ENCODE assay signal across 16 cellular contexts in genomic region chr5:30849801-30850370, GRCh38.
A peak's percentile ranks its signal among the peaks of the same experiment; 100 is the strongest.
DNase-seq lines count a peak whose midpoint lies in the region; ATAC-seq, FAIRE-seq and TF ChIP-seq lines count a peak whose summit lies in the region.
"Had no signal": no experiment of that assay in that cellular context is flagged by ENCODE, and none has a peak within 500 bp of the region (broad histone marks: within the 10 kb centered on the region; RNA-seq: fewer than 3 reads in every experiment).

No MANE protein-coding gene starts in this region.

- FAIRE-seq in HTR-8/SVneo (lab: Jason Lieb, UNC): peak; percentile 94

- DNase-seq in ACHN (peak; percentile 35), HTR-8/SVneo (ENCODE audit: insufficient read length, low spot score) (peak; percentile 47), astrocyte of the cerebellum (ENCODE audit: low read depth) (peak; percentile 98), kidney glomerular epithelial cell (lab: John Stamatoyannopoulos, UW) (peak; percentile 100), GM20000 (ENCODE audit: low spot score) (no peak), dedifferentiated amniotic fluid mesenchymal stem cell (ENCODE audit: extremely low spot score) (no peak), NCI-H2107 (lab: John Stamatoyannopoulos, UW) (no peak)
- DNase-seq: activated CD4-positive, alpha-beta T cell treated with anti-CD3 and anti-CD28 coated beads for 4 hours; DMS153; midbrain; NCI-H2171 treated with DMSO at 0.1 percent for 48 hours; stimulated activated CD4-positive, alpha-beta T cell treated with anti-CD3 and anti-CD28 coated beads, Interleukin-4, amount 100 ng/mL, for 1 hour had no signal

- H3K4me3 ChIP-seq in astrocyte of the cerebellum (ENCODE audit: low read depth, low read length): no peak overlapping the region
- H3K4me3 ChIP-seq: breast epithelium, vagina had no signal

- TF ChIP-seq CTCF in astrocyte of the cerebellum (IDR thresholded peaks at IDR 0.05; ENCODE audit: low read depth, low read length, missing control alignments): no peak
- no peak for TF ChIP-seq CTCF in GM20000 (IDR thresholded peaks at IDR 0.05; ENCODE audit: extremely low read depth, missing control alignments)

- in situ Hi-C loops in ACHN (cut with HindIII; ENCODE audit: low pct_ligation_motif_present, low pct_unique_long_range_greater_than_20kb, low sequenced_read_pairs) (no loop called here), astrocyte of the cerebellum (cut with HindIII; ENCODE audit: low sequenced_read_pairs) (no loop called here)

- ATAC-seq in GM21515 (IDR thresholded peaks at IDR 0.05; ENCODE audit: unreplicated experiment): no peak
- ATAC-seq: stimulated activated memory B cell treated with anti-CD40 and anti-IgM and Interleukin-4, amounts not matched to agents 10 μg/mL and 1 μg/mL and 100 μg/mL, for 72 hours had no signal

Comparison
In these comparisons a context has a peak if more than half of its experiments do, and no peak if none do; other contexts are left out.
1. DNase-seq: peak in ACHN (single experiment), HTR-8/SVneo (single experiment), astrocyte of the cerebellum (single experiment) and kidney glomerular epithelial cell (single experiment); none in GM20000 (single experiment), dedifferentiated amniotic fluid mesenchymal stem cell (single experiment) and NCI-H2107 (single experiment).